2 cellular contexts compared by ENCODE assay signal in the genomic region with DNA sequence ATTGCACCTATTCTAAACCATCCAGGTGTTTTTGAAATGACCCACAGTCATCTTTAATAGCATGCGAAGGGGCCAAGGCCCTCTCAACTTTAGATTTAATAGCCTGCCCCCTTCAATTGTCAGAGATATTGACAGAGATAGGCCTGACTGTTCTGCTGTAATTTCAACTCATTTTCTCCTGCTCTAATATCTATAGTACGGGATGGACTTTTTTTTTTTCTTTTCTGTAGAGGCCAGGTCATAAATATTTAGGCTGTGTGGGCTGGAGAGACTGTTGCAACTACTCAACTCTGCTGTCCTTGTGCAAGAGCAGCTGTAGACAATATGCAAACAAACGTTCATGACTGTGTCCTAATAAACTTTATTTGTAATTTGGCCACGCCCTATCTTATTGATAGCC.
TF ChIP-seq lines count a peak whose summit lies in the region.

No MANE protein-coding gene starts in this region.

TF ChIP-seq in HCT116, 20 proteins besides CTCF, POLR2A, EP300 and RAD21:
- peak; percentile 56 for TF ChIP-seq CEBPB (IDR thresholded peaks at IDR 0.05; ENCODE audit: low read depth)
- no peak for TF ChIP-seq SIN3A (IDR thresholded peaks at IDR 0.05; ENCODE audit: low read depth)

TF ChIP-seq in SK-N-SH, 30 proteins besides CTCF, POLR2A, EP300 and RAD21:
- TF ChIP-seq ZBTB33 (IDR thresholded peaks at IDR 0.05; ENCODE audit: borderline replicate concordance, low read depth) = no peak
- TF ChIP-seq NFIC (IDR thresholded peaks at IDR 0.05; ENCODE audit: borderline replicate concordance) = no peak
- TF ChIP-seq FOXM1 (IDR thresholded peaks at IDR 0.05; ENCODE audit: low read depth) = no peak
- TF ChIP-seq PBX3 (IDR thresholded peaks at IDR 0.05) = no peak
- no peak for TF ChIP-seq FOXJ3 (CRISPR knock-in tag; IDR thresholded peaks at IDR 0.05)
- no peak for TF ChIP-seq FOSL2 (IDR thresholded peaks at IDR 0.05; ENCODE audit: borderline replicate concordance, low read depth)
- TF ChIP-seq TAF1 (IDR thresholded peaks at IDR 0.05; ENCODE audit: borderline replicate concordance, low read depth, low read length) = no peak
- TF ChIP-seq REST (IDR thresholded peaks at IDR 0.05; ENCODE audit: low read depth, low read length) = no peak
- TF ChIP-seq, protein P1, sequence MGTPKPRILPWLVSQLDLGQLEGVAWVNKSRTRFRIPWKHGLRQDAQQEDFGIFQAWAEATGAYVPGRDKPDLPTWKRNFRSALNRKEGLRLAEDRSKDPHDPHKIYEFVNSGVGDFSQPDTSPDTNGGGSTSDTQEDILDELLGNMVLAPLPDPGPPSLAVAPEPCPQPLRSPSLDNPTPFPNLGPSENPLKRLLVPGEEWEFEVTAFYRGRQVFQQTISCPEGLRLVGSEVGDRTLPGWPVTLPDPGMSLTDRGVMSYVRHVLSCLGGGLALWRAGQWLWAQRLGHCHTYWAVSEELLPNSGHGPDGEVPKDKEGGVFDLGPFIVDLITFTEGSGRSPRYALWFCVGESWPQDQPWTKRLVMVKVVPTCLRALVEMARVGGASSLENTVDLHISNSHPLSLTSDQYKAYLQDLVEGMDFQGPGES (IDR thresholded peaks at IDR 0.05; ENCODE audit: low read depth, low read length) = no peak
- no peak for TF ChIP-seq JUND (IDR thresholded peaks at IDR 0.05)
- TF ChIP-seq, protein P2, sequence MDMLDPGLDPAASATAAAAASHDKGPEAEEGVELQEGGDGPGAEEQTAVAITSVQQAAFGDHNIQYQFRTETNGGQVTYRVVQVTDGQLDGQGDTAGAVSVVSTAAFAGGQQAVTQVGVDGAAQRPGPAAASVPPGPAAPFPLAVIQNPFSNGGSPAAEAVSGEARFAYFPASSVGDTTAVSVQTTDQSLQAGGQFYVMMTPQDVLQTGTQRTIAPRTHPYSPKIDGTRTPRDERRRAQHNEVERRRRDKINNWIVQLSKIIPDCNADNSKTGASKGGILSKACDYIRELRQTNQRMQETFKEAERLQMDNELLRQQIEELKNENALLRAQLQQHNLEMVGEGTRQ (IDR thresholded peaks at IDR 0.05; ENCODE audit: borderline replicate concordance, low read depth, low read length) = no peak
- no peak for TF ChIP-seq TCF12 (IDR thresholded peaks at IDR 0.05)
- no peak for TF ChIP-seq GABPA (IDR thresholded peaks at IDR 0.05; ENCODE audit: low read depth)
- TF ChIP-seq MAX (IDR thresholded peaks at IDR 0.05; ENCODE audit: low read depth) = no peak
- no peak for TF ChIP-seq POLR2AphosphoS5 (IDR thresholded peaks at IDR 0.05; ENCODE audit: low read depth, low read length)
- TF ChIP-seq RFX5 (IDR thresholded peaks at IDR 0.05; ENCODE audit: low read length) = no peak
- TF ChIP-seq TEAD4 (IDR thresholded peaks at IDR 0.05; ENCODE audit: borderline replicate concordance, insufficient read depth) = no peak
- TF ChIP-seq SMC3 (IDR thresholded peaks at IDR 0.05; ENCODE audit: low read depth, low read length) = no peak
